ENCODE assay signal across 4 cellular contexts in the genomic region with DNA sequence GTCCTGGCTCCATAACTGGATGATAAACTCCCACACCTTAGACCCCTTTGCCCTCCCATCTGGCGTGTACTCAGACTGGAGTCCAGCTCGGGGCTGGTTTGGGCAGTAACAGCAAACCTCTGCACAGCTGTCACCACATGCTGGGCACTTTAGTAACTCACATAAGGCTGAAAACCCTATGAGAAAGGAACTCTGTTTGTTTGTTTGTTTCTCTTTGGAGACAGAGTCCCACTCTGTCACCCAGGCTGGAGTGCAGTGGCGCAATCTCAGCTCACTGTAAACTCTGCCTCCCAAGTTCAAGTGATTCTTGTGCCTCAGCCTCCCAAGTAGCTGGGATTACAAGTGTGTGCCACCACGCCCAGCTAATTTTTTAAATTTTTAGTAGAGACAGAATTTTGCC. TPM values are rescaled to one million over a fixed set of nuclear protein-coding genes. Genes with fewer than 3 reads are reported as not detected.
"Had no signal": no experiment of that assay in that cellular context is flagged by ENCODE, and none has a peak within 500 bp of the region (broad histone marks: within the 10 kb centered on the region; RNA-seq: fewer than 3 reads in every experiment).

No MANE protein-coding gene starts in this region.

RNA-seq across cellular contexts. Expression of a gene that starts 1.2 kb away (rescaled TPM):
- total RNA-seq: colonic mucosa, endodermal cell, endothelial cell of umbilical vein, frontal cortex had no signal
- polyA plus RNA-seq: endothelial cell of umbilical vein had no signal
